In the genomic region with DNA sequence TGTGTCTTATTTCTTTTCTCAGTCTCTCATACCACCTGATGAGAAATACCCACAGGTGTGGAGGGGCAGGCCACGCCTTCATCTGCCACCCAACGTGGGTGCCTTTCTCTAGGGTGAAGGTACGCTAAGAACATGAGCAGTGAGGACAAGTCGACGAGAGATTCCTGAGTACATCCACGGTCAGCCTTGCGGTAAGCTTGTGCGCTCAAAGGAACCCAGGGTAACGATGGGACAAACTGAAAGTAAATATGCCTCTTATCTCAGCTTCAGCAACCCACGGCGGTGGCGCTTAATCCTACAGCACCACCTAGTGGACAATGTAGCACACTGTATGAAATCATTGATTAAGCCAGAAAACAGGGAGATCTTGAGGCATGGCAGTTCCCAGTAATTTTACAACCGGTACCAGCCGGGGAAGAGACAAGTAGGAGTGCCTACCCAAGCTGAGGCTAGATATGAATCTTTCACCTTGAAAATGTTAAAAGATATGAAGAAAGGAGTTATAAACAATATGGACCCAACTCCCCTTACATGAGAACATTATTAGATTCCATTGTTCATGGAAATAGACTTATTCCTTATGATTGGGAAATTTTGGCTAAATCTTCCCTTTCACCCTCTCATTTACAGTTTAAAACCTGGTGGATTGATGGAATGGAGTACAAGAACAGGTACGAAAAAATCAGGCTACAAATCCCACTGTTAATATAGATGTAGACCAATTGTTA, we compare ENCODE assay signal across 8 cellular contexts.
DNase-seq lines count a peak whose midpoint lies in the region; ATAC-seq and TF ChIP-seq lines count a peak whose summit lies in the region.

No MANE protein-coding gene starts in this region.

- no peaks in the 10 kb centered on the region for H3K27me3 Mint-ChIP-seq in activated CD4-positive, alpha-beta T cell treated with anti-CD3 and anti-CD28 coated beads for 36 hours

- H3K4me3 Mint-ChIP-seq in activated CD4-positive, alpha-beta T cell treated with anti-CD3 and anti-CD28 coated beads for 36 hours = peak overlapping the region; percentile 76

- peaks cover 4% of the 10 kb centered on the region for H3K9me3 Mint-ChIP-seq in activated CD4-positive, alpha-beta T cell treated with anti-CD3 and anti-CD28 coated beads for 36 hours (ENCODE audit: low read depth)

- POLR2A ChIA-PET in activated CD4-positive, alpha-beta T cell treated with anti-CD3 and anti-CD28 coated beads for 36 hours (lab: Charles Lee) = no interaction called here

- H3K4me1 Mint-ChIP-seq in activated CD4-positive, alpha-beta T cell treated with anti-CD3 and anti-CD28 coated beads for 36 hours = peaks cover 7% of the 10 kb centered on the region

- H3K4me3 ChIP-seq in colonic mucosa (peak overlapping the region; percentile 31), lower leg skin (ENCODE audit: low read depth, poor library complexity, severe bottlenecking) (no peak overlapping the region)

- H3K27ac Mint-ChIP-seq in activated CD4-positive, alpha-beta T cell treated with anti-CD3 and anti-CD28 coated beads for 36 hours = peak overlapping the region; percentile 86

- TF ChIP-seq CTCF in C4-2B (conservative IDR thresholded peaks at IDR 0.05) = peak; percentile 82
- TF ChIP-seq CTCF in colonic mucosa (IDR thresholded peaks at IDR 0.05) = peak; percentile 78
- TF ChIP-seq CTCF in lower leg skin (IDR thresholded peaks at IDR 0.05) = no peak

- WGBS in lower leg skin, 2 donors = 47 to 49% methylated on average over 15 of the region's 15 CpGs

- peak overlapping the region in 1 of 2 donors; percentile 51 for H3K9ac ChIP-seq in colonic mucosa (ENCODE audit: low read depth in 2 of 2, low read length in 2 of 2)

- peak; percentile 64 for ATAC-seq in GM21576 (IDR thresholded peaks at IDR 0.05; ENCODE audit: unreplicated experiment)
- peak; percentile 96 for ATAC-seq in activated CD4-positive, alpha-beta T cell treated with anti-CD3 and anti-CD28 coated beads for 36 hours

- no peaks in the 10 kb centered on the region for H3K27me3 ChIP-seq in colonic mucosa

- no peaks in the 10 kb centered on the region for H3K36me3 Mint-ChIP-seq in activated CD4-positive, alpha-beta T cell treated with anti-CD3 and anti-CD28 coated beads for 36 hours (ENCODE audit: low read depth)

- no peaks in the 10 kb centered on the region for H3K4me1 ChIP-seq in colonic mucosa

- DNase-seq in NCI-H2029 (lab: John Stamatoyannopoulos, UW) (peak; percentile 72), colonic mucosa (peak; percentile 66), lower leg skin (ENCODE audit: low spot score in 2 of 2) (peak; percentile 30 to 90), GOT3 (lab: John Stamatoyannopoulos, UW) (no peak)
- peak; percentile 81 for DNase-seq in activated CD4-positive, alpha-beta T cell treated with anti-CD3 and anti-CD28 coated beads for 36 hours
- peak; percentile 32 to 43 (median 39) for DNase-seq in stimulated activated CD4-positive, alpha-beta T cell treated with anti-CD3 and anti-CD28 coated beads, TNF-alpha, amount 100 ng/mL, for 48 hours (ENCODE audit: low read depth in 3 of 3)

- TF ChIP-seq POLR2A in lower leg skin (IDR thresholded peaks at IDR 0.05) = no peak

- H3K27ac ChIP-seq in C4-2B = no peak overlapping the region
- no peak overlapping the region for H3K27ac ChIP-seq in colonic mucosa

- H3K36me3 ChIP-seq in colonic mucosa = no peaks in the 10 kb centered on the region

- intact Hi-C loops in activated CD4-positive, alpha-beta T cell treated with anti-CD3 and anti-CD28 coated beads for 36 hours (cut with DNase I, micrococcal nuclease) = loop anchor here (2.0 to 5.0 kb wide), 3 partner anchors 117 to 430 kb away; partner anchors contain the start of genes ATP5ME (in 1 of the 2), MYL5 (in 1 of the 2) and ZNF718 (in 1 of the 2)
- intact Hi-C loops in colonic mucosa (cut with DNase I) = no loop called here
- intact Hi-C loops in lower leg skin (cut with DNase I; ENCODE audit: low total_unique reads) = no loop called here

- CTCF ChIA-PET in activated CD4-positive, alpha-beta T cell treated with anti-CD3 and anti-CD28 coated beads for 36 hours (lab: Charles Lee) = interaction anchor here (0.5 to 1.9 kb wide), 7 partner anchors 27 to 813 kb away, joined by 3 to 9 read pairs (median 3); partner anchors contain the start of gene ZNF718

- H3K9me3 ChIP-seq in colonic mucosa = no peaks in the 10 kb centered on the region

Comparison
In these comparisons a context has a peak if more than half of its experiments do, and no peak if none do; other contexts are left out.
1. CTCF ChIP-seq: peak in C4-2B (single experiment) and colonic mucosa (single experiment); none in lower leg skin (0 of 3).
2. intact Hi-C loops: an anchor here in activated CD4-positive, alpha-beta T cell treated with anti-CD3 and anti-CD28 coated beads for 36 hours (2.0 to 5.0 kb wide); none called in colonic mucosa and lower leg skin.